ENCODE assay signal across 8 cellular contexts in the genomic region with DNA sequence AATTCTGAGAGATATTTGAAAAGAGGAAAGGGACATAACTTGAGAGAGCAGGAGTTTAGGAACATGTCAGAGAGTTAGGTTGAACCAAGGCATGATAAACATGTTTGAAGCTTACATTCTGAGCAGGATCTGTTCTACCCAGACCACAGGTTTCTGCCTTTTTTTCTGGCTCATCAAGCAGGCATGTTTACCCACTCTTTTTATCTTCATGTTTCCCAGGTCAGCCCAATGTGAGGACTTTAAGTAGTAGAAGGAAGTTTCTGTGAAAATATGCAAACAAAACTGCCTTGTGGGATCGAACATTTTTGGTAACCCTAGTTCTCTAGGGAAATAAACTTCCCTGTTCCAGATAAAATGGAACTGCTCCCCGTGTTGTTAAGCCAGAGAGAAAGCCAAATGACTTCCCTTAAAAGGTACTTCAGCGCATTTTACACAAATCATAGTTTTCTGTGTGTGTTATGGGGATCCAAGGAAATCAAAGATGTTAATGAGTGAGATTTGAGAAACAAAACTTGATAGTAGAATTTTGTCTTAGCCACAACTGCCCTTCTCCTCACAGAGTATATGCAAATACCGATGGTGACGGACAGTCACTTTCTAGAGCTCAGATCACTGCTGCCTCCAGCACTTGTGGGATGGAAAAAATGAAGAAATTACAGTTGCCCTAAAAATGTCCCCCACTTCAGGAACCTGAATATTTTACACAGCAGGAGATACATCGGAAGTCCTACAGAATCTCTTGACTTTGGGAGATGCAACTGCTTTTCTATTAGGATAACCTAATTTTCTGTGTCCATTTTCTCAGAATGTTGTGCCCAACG. TPM values are rescaled to one million over a fixed set of nuclear protein-coding genes. Genes with fewer than 3 reads are reported as not detected.
DNase-seq lines count a peak whose midpoint lies in the region; ATAC-seq and TF ChIP-seq lines count a peak whose summit lies in the region.

No MANE protein-coding gene starts in this region.

- no peaks in the 10 kb centered on the region for H3K27me3 Mint-ChIP-seq in activated CD4-positive, alpha-beta T cell treated with anti-CD3 and anti-CD28 coated beads for 36 hours

- H3K4me3 ChIP-seq in Jurkat, Clone E6-1 (ENCODE audit: low read length): peak overlapping the region; percentile 95
- peak overlapping the region; percentile 61 for H3K4me3 ChIP-seq in astrocyte of the spinal cord (ENCODE audit: low read depth, low read length)

- ATAC-seq in activated CD4-positive, alpha-beta T cell treated with anti-CD3 and anti-CD28 coated beads for 36 hours: no peak
- no peak for ATAC-seq in GM18498 (IDR thresholded peaks at IDR 0.05; ENCODE audit: unreplicated experiment)

- in situ Hi-C loops in astrocyte of the spinal cord (cut with HindIII; ENCODE audit: low sequenced_read_pairs): no loop called here

- H3K27ac Mint-ChIP-seq in activated CD4-positive, alpha-beta T cell treated with anti-CD3 and anti-CD28 coated beads for 36 hours: peak overlapping the region; percentile 99

- POLR2A ChIA-PET in activated CD4-positive, alpha-beta T cell treated with anti-CD3 and anti-CD28 coated beads for 36 hours (lab: Charles Lee): interaction anchor here (0.6 to 4.3 kb wide), 7 partner anchors 12 to 116 kb away, joined by 3 to 78 read pairs (median 6); a partner anchor contains a TSS

- no peak for DNase-seq in activated CD4-positive, alpha-beta T cell treated with anti-CD3 and anti-CD28 coated beads for 36 hours
- no peak for DNase-seq in activated CD4-positive, alpha-beta T cell treated with anti-CD3 and anti-CD28 coated beads, Interleukin-2, amount 50 U/mL, for 48 hours
- no peak for DNase-seq in Jurkat, Clone E6-1 (ENCODE audit: low read depth, low spot score)
- peak; percentile 10 for DNase-seq in astrocyte of the spinal cord (ENCODE audit: low read depth, low spot score)
- DNase-seq in kidney tubule cell (ENCODE audit: low spot score): peak; percentile 60
- DNase-seq in T1000 (lab: John Stamatoyannopoulos, UW): no peak

- CTCF ChIA-PET in activated CD4-positive, alpha-beta T cell treated with anti-CD3 and anti-CD28 coated beads for 36 hours (lab: Charles Lee): interaction anchor here (0.7 to 13.6 kb wide), 12 partner anchors 11 to 127 kb away, joined by 3 to 155 read pairs (median 4); a partner anchor contains a TSS

- H3K27ac ChIP-seq in temporal lobe (ENCODE audit: low read depth, low read length): peak overlapping the region; percentile 95

- peaks cover 35% of the 10 kb centered on the region for H3K4me1 Mint-ChIP-seq in activated CD4-positive, alpha-beta T cell treated with anti-CD3 and anti-CD28 coated beads for 36 hours

- peaks cover 6% of the 10 kb centered on the region for H3K36me3 Mint-ChIP-seq in activated CD4-positive, alpha-beta T cell treated with anti-CD3 and anti-CD28 coated beads for 36 hours (ENCODE audit: low read depth)

- intact Hi-C loops in activated CD4-positive, alpha-beta T cell treated with anti-CD3 and anti-CD28 coated beads for 36 hours (cut with DNase I, micrococcal nuclease): loop anchor here in 1 of 2 experiments (2.0 to 5.0 kb wide), 4 partner anchors 49 to 828 kb away; a partner anchor contains a TSS

- no peak for TF ChIP-seq CTCF in astrocyte of the spinal cord (IDR thresholded peaks at IDR 0.05; ENCODE audit: low read depth, low read length)

- no peaks in the 10 kb centered on the region for H3K9me3 Mint-ChIP-seq in activated CD4-positive, alpha-beta T cell treated with anti-CD3 and anti-CD28 coated beads for 36 hours (ENCODE audit: low read depth)

- H3K4me3 Mint-ChIP-seq in activated CD4-positive, alpha-beta T cell treated with anti-CD3 and anti-CD28 coated beads for 36 hours: peak overlapping the region; percentile 84

RNA-seq across cellular contexts. Expression of a gene that starts 0.8 kb away (rescaled TPM):
- 10 to 100 TPM; 42.2 to 50.3 TPM for total RNA-seq in activated CD4-positive, alpha-beta T cell treated with anti-CD3 and anti-CD28 coated beads for 36 hours
- 28.6 TPM for polyA plus RNA-seq in Jurkat, Clone E6-1 (2012; ENCODE audit: insufficient read depth, insufficient read length)
- 34.4 TPM for total RNA-seq in temporal lobe

RNA-seq across cellular contexts. Expression of a gene that starts 23.2 kb away (rescaled TPM):
- 10 to 100 TPM; 18.2 to 21.8 TPM for total RNA-seq in activated CD4-positive, alpha-beta T cell treated with anti-CD3 and anti-CD28 coated beads for 36 hours
- polyA plus RNA-seq in Jurkat, Clone E6-1 (2012; ENCODE audit: insufficient read depth, insufficient read length): 20.4 TPM
- 7.1 TPM for total RNA-seq in temporal lobe

RNA-seq across cellular contexts. Expression of a gene that starts 23.7 kb away (rescaled TPM):
- 10 to 100 TPM; 27.7 to 39.2 TPM for total RNA-seq in activated CD4-positive, alpha-beta T cell treated with anti-CD3 and anti-CD28 coated beads for 36 hours
- polyA plus RNA-seq in Jurkat, Clone E6-1 (2012; ENCODE audit: insufficient read depth, insufficient read length): 55.8 TPM
- total RNA-seq in temporal lobe: 26.3 TPM

RNA-seq across cellular contexts. Expression of a gene that starts 41.0 kb away (rescaled TPM):
- 1 to 10 TPM; 1.1 to 1.3 TPM for total RNA-seq in activated CD4-positive, alpha-beta T cell treated with anti-CD3 and anti-CD28 coated beads for 36 hours
- not detected for polyA plus RNA-seq in Jurkat, Clone E6-1 (2012; ENCODE audit: insufficient read depth, insufficient read length)
- 0.74 TPM for total RNA-seq in temporal lobe

RNA-seq across cellular contexts. Expression of a gene that starts 50.9 kb away (rescaled TPM):
- under 1 TPM in 1 of 2 experiments, not detected in 1; 0.11 TPM for total RNA-seq in activated CD4-positive, alpha-beta T cell treated with anti-CD3 and anti-CD28 coated beads for 36 hours
- polyA plus RNA-seq in Jurkat, Clone E6-1 (2012; ENCODE audit: insufficient read depth, insufficient read length): not detected
- total RNA-seq in temporal lobe: 12.3 TPM

Comparison
In these comparisons a context has a peak if more than half of its experiments do, and no peak if none do; other contexts are left out.
1. DNase-seq: peak in astrocyte of the spinal cord (single experiment) and kidney tubule cell (single experiment); none in activated CD4-positive, alpha-beta T cell treated with anti-CD3 and anti-CD28 coated beads for 36 hours (single experiment), activated CD4-positive, alpha-beta T cell treated with anti-CD3 and anti-CD28 coated beads, Interleukin-2, amount 50 U/mL, for 48 hours (0 of 2), Jurkat, Clone E6-1 (single experiment) and T1000 (single experiment).